ENCODE assay signal across 28 cellular contexts in genomic region chr7:89264126-89264525, GRCh38.
"Had no signal": no experiment of that assay in that cellular context is flagged by ENCODE, and none has a peak within 500 bp of the region (broad histone marks: within the 10 kb centered on the region; RNA-seq: fewer than 3 reads in every experiment).

No MANE protein-coding gene starts in this region.

- H3K4me2 ChIP-seq: hepatocyte had no signal

- H3K27ac ChIP-seq: colonic mucosa, coronary artery, dorsolateral prefrontal cortex, epithelial cell of prostate, esophagus muscularis mucosa, esophagus squamous epithelium, foreskin keratinocyte, gastrocnemius medialis, gastroesophageal sphincter, heart left ventricle, heart right ventricle, hepatocyte had no signal

- H3K36me3 ChIP-seq: colonic mucosa, esophagus muscularis mucosa, esophagus squamous epithelium, gastrocnemius medialis, gastroesophageal sphincter, heart left ventricle, heart right ventricle had no signal

- FAIRE-seq: endometrium, endothelial cell of umbilical vein, frontal cortex had no signal

- H3K79me2 ChIP-seq: hepatocyte had no signal

- H3K9me3 ChIP-seq: colonic mucosa, esophagus muscularis mucosa, esophagus squamous epithelium, gastrocnemius medialis, gastroesophageal sphincter had no signal

- ATAC-seq: effector memory CD8-positive, alpha-beta T cell; esophagus mucosa; foreskin keratinocyte; gastrocnemius medialis; gastroesophageal sphincter; heart left ventricle; heart right ventricle had no signal

- H3K4me3 ChIP-seq: colonic mucosa, coronary artery, dorsolateral prefrontal cortex, esophagus muscularis mucosa, esophagus squamous epithelium, gastrocnemius medialis, gastroesophageal sphincter, heart left ventricle, heart right ventricle, hepatocyte had no signal

- H2AFZ ChIP-seq: hepatocyte had no signal

- DNase-seq: colonic mucosa; cortex of kidney; dermis blood vessel endothelial cell; dorsolateral prefrontal cortex; effector CD4-positive, alpha-beta T cell; effector CD8-positive, alpha-beta T cell; effector memory CD4-positive, alpha-beta T cell; effector memory CD8-positive, alpha-beta T cell; endodermal cell; erythroblast; esophagus squamous epithelium; foreskin fibroblast; foreskin keratinocyte; foreskin melanocyte; gastrocnemius medialis; glutamatergic neuron; head of caudate nucleus; heart left ventricle; heart right ventricle had no signal

- H3K4me1 ChIP-seq: colonic mucosa, esophagus muscularis mucosa, esophagus squamous epithelium, foreskin keratinocyte, gastrocnemius medialis, gastroesophageal sphincter, heart left ventricle, heart right ventricle had no signal

- H3K27me3 ChIP-seq: colonic mucosa, dorsolateral prefrontal cortex, esophagus muscularis mucosa, esophagus squamous epithelium, foreskin keratinocyte, gastrocnemius medialis, gastroesophageal sphincter, heart left ventricle, heart right ventricle, hepatocyte had no signal
